14 cellular contexts compared by ENCODE assay signal in the genomic region with DNA sequence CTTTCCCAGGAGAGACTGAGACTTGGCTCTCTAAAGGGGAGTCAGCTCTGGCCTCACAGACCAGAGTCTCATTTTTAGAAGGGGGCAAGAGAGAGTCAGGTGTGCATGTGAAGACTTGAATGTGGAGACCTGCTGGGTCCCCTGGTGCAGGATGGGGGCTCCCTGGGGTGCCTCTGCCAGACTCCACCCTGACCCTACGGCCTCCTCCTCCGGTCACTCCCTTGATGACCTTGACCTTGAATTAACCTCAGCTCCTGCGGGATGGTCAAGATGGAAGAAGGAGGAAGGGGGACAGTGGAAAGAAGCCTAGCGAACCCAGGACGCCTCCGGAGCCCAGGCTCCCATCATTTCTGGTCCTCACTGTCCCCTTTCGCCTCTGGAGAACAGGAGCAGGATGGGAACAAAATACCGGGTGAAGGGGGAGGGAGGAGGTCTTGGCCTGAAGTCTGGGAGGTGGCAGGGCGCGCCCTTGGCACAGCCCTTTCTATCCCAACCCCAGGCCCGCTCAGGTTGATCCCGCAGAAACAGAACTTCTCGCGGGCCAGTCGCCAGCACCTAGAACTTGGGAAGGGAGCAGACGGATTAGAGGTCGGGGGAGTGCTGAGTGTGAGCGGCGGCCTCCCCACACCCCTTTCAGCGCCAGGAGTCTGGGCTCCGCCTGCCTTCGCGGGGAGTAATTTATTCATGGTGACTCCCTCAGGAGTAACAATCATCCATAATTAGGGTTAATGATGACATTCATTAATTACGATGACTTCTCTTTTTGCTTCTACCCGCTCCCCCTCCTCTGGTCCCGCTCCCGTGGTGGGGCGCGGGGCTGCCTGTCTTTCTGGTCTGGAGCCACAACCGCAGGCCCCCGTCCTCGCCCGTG. TPM values are rescaled to one million over a fixed set of nuclear protein-coding genes. Genes with fewer than 3 reads are reported as not detected.
DNase-seq lines count a peak whose midpoint lies in the region; ATAC-seq, FAIRE-seq and TF ChIP-seq lines count a peak whose summit lies in the region.
"Had no signal": no experiment of that assay in that cellular context is flagged by ENCODE, and none has a peak within 500 bp of the region (broad histone marks: within the 10 kb centered on the region; RNA-seq: fewer than 3 reads in every experiment).

No MANE protein-coding gene starts in this region.

- H3K27me3 Mint-ChIP-seq in CD4-positive, alpha-beta T cell: peaks cover 54% of the 10 kb centered on the region
- H3K27me3 Mint-ChIP-seq in neural progenitor cell (ENCODE audit: insufficient read depth, low read depth): peaks cover 33% of the 10 kb centered on the region

- H2BK12ac ChIP-seq in H1 (ENCODE audit: low read depth, low read length): no peak overlapping the region; the same call in 1 of the 2 replicates

- H2BK120ac ChIP-seq in H1 (replicated peaks; ENCODE audit: low read depth, low read length): no peak overlapping the region

- TF ChIP-seq CTCF in CD4-positive, alpha-beta T cell (IDR thresholded peaks at IDR 0.05): no peak
- no peak for TF ChIP-seq CTCF in H1 (IDR thresholded peaks at IDR 0.05; ENCODE audit: control extremely low read depth in 1 of 3, insufficient read depth in 1 of 3, low read depth in 1 of 3, low read length in 3 of 3)
- TF ChIP-seq CTCF in neural progenitor cell (IDR thresholded peaks at IDR 0.05): no peak
- no peak for TF ChIP-seq CTCF in gastroesophageal sphincter (IDR thresholded peaks at IDR 0.05)

- H2BK15ac ChIP-seq in H1 (ENCODE audit: low read length): no peak overlapping the region

- peaks cover 48% of the 10 kb centered on the region for H3K27me3 ChIP-seq in CD4-positive, alpha-beta T cell (ENCODE audit: control insufficient read depth, insufficient read depth, low read length)
- H3K27me3 ChIP-seq in HAP-1 (ENCODE audit: low read depth): peaks cover 13% of the 10 kb centered on the region
- peaks cover 13 to 32% (median 28%) of the 10 kb centered on the region in 4 experiments for H3K27me3 ChIP-seq in H1 (replicated peaks in 1 of 4; ENCODE audit: control insufficient read depth in 3 of 4, extremely low read depth in 1 of 4, insufficient read depth in 3 of 4, low read length in 3 of 4)
- peaks cover 68% of the 10 kb centered on the region for H3K27me3 ChIP-seq in neural progenitor cell
- H3K27me3 ChIP-seq in gastroesophageal sphincter: peaks cover 62% of the 10 kb centered on the region

- H3K79me2 ChIP-seq in H1 (ENCODE audit: control insufficient read depth in 1 of 2, insufficient read depth in 2 of 2, low read length in 2 of 2) (no peaks in the 10 kb centered on the region), neural progenitor cell (ENCODE audit: low read depth) (no peaks in the 10 kb centered on the region)

- no peak for FAIRE-seq in H1 (lab: Jason Lieb, UNC)
- FAIRE-seq: islet of Langerhans, TTC549 had no signal

- 20% methylated on average over 33 of the region's 33 CpGs; no CpG with 5 or more reads in 1 of the 2 experiments for WGBS in H1 (ENCODE audit: extremely low coverage in 1 of 2, insufficient coverage in 1 of 2, insufficient read length in 1 of 2, insufficient replicate concordance in 2 of 2, low coverage in 1 of 2, low lambda C conversion rate in 2 of 2, missing lambda C conversion rate in 1 of 2), 2 experiments
- WGBS in gastroesophageal sphincter (ENCODE audit: low coverage in 1 of 2), 2 donors: 63% methylated on average over 14 of the region's 33 CpGs; no CpG with 5 or more reads in 1 of the 2 donors

- no peak overlapping the region for H2AK5ac ChIP-seq in H1 (ENCODE audit: low read depth, low read length)

- no peak overlapping the region for H3K56ac ChIP-seq in H1 (replicated peaks; ENCODE audit: insufficient read length, low read depth, low read length)

- TF ChIP-seq RAD21 in H1 (IDR thresholded peaks at IDR 0.05 in 1 of 2, conservative IDR thresholded peaks at IDR 0.05 in 1 of 2; ENCODE audit: low read depth in 2 of 2, low read length in 2 of 2): no peak

- H4K8ac ChIP-seq in H1 (ENCODE audit: extremely low read depth, insufficient read depth, low read length): peak overlapping the region; percentile 35; the same call in 1 of the 2 replicates

- H4K20me1 ChIP-seq in H1 (replicated peaks in 1 of 2; ENCODE audit: control insufficient read depth in 1 of 2, insufficient read depth in 2 of 2, low read length in 2 of 2): no peaks in the 10 kb centered on the region
- H4K20me1 ChIP-seq in neural progenitor cell (ENCODE audit: low read depth): peaks cover 10% of the 10 kb centered on the region

- H3K27ac Mint-ChIP-seq in CD4-positive, alpha-beta T cell: no peak overlapping the region
- H3K27ac Mint-ChIP-seq in neural progenitor cell: no peak overlapping the region

- no peaks in the 10 kb centered on the region for H3K9me3 ChIP-seq in CD4-positive, alpha-beta T cell (ENCODE audit: control insufficient read depth, low read length)
- H3K9me3 ChIP-seq in HAP-1: no peaks in the 10 kb centered on the region
- no peaks in the 10 kb centered on the region for H3K9me3 ChIP-seq in H1 (ENCODE audit: insufficient read depth in 2 of 2, low read depth in 1 of 2, low read length in 1 of 2)
- no peaks in the 10 kb centered on the region for H3K9me3 ChIP-seq in neural progenitor cell (ENCODE audit: low read depth)
- no peaks in the 10 kb centered on the region for H3K9me3 ChIP-seq in gastroesophageal sphincter
- H3K9me3 ChIP-seq: body of pancreas had no signal

- no peaks in the 10 kb centered on the region for H3K36me3 Mint-ChIP-seq in CD4-positive, alpha-beta T cell (ENCODE audit: low read depth)
- no peaks in the 10 kb centered on the region for H3K36me3 Mint-ChIP-seq in neural progenitor cell

- H3K9me3 Mint-ChIP-seq in CD4-positive, alpha-beta T cell: no peaks in the 10 kb centered on the region
- no peaks in the 10 kb centered on the region for H3K9me3 Mint-ChIP-seq in neural progenitor cell

- H3K79me1 ChIP-seq in H1 (ENCODE audit: low read depth, low read length): no peaks in the 10 kb centered on the region

- H3K4me3 ChIP-seq in HAP-1: peak overlapping the region; percentile 50
- peak overlapping the region; percentile 31 to 73 (median 62) for H3K4me3 ChIP-seq in H1 (ENCODE audit: extremely low read depth in 1 of 4, insufficient read depth in 2 of 4, low read depth in 3 of 4, low read length in 4 of 4)
- H3K4me3 ChIP-seq in neural progenitor cell: peak overlapping the region; percentile 46
- peak overlapping the region in 1 of 2 donors; percentile 54 for H3K4me3 ChIP-seq in gastroesophageal sphincter
- H3K4me3 ChIP-seq: body of pancreas had no signal

- H3K27ac ChIP-seq in CD4-positive, alpha-beta T cell (ENCODE audit: low read depth, low read length): no peak overlapping the region
- H3K27ac ChIP-seq in H1 (ENCODE audit: low read depth, low read length) (no peak overlapping the region), neural progenitor cell (no peak overlapping the region), gastroesophageal sphincter (no peak overlapping the region)
- H3K27ac ChIP-seq: body of pancreas had no signal

- H3K36me3 ChIP-seq in HAP-1 (replicated peaks) (no peaks in the 10 kb centered on the region), H1 (ENCODE audit: control insufficient read depth in 2 of 4, insufficient read depth in 4 of 4, low read length in 3 of 4) (no peaks in the 10 kb centered on the region; a peak in 1 of 8 replicates), neural progenitor cell (no peaks in the 10 kb centered on the region), gastroesophageal sphincter (no peaks in the 10 kb centered on the region)

- no peak for TF ChIP-seq EP300 in H1 (IDR thresholded peaks at IDR 0.05; ENCODE audit: borderline replicate concordance in 1 of 2, low read depth in 2 of 2, low read length in 2 of 2)
- TF ChIP-seq EP300 in gastroesophageal sphincter (IDR thresholded peaks at IDR 0.05): no peak

- H3K4me3 Mint-ChIP-seq in CD4-positive, alpha-beta T cell: peak overlapping the region; percentile 56
- H3K4me3 Mint-ChIP-seq in neural progenitor cell: peak overlapping the region; percentile 77

- intact Hi-C loops in CD4-positive, alpha-beta T cell (cut with DNase I, micrococcal nuclease): no loop called here

- H3K4me1 Mint-ChIP-seq in CD4-positive, alpha-beta T cell (ENCODE audit: low read depth): peaks cover 5% of the 10 kb centered on the region
- H3K4me1 Mint-ChIP-seq in neural progenitor cell: peaks cover 12% of the 10 kb centered on the region

- no peak overlapping the region for H3K23ac ChIP-seq in H1 (ENCODE audit: insufficient read length)

- no peak overlapping the region for H3K18ac ChIP-seq in H1 (ENCODE audit: extremely low read depth, low read length)

- H4K91ac ChIP-seq in H1 (replicated peaks; ENCODE audit: insufficient read length, low read length): no peak overlapping the region

- no peak overlapping the region for H3K14ac ChIP-seq in H1 (ENCODE audit: insufficient read length)

- peak overlapping the region; percentile 72 to 94 for H3K4me2 ChIP-seq in H1 (ENCODE audit: insufficient read depth in 1 of 2, low read depth in 2 of 2, low read length in 2 of 2)
- peak overlapping the region; percentile 70 for H3K4me2 ChIP-seq in neural progenitor cell

- in situ Hi-C loops in HAP-1 (cut with MboI; ENCODE audit: low sequenced_read_pairs): no loop called here

- POLR2A ChIA-PET in CD4-positive, alpha-beta T cell (lab: Charles Lee): no interaction called here
- POLR2A ChIA-PET in H1 (lab: Charles Lee; ENCODE audit: partially characterized antibody): interaction anchor here (1.0 to 7.8 kb wide), 5 partner anchors 8 to 47 kb away, joined by 3 to 92 read pairs (median 6); partner anchors contain the start of gene RPL19

- ATAC-seq in CD4-positive, alpha-beta T cell (ENCODE audit: poor library complexity): no peak
- no peak for ATAC-seq in gastroesophageal sphincter
- ATAC-seq in GM19035 (IDR thresholded peaks at IDR 0.05; ENCODE audit: unreplicated experiment): no peak
- ATAC-seq: body of pancreas had no signal

- no peak overlapping the region for H3K4ac ChIP-seq in H1 (replicated peaks; ENCODE audit: insufficient read length, low read depth, low read length)

- H3F3A ChIP-seq in neural progenitor cell (ENCODE audit: low read depth): peaks cover 12% of the 10 kb centered on the region

- no peak overlapping the region for H2BK20ac ChIP-seq in H1 (ENCODE audit: low read length)

- no peak overlapping the region for H4K5ac ChIP-seq in H1 (ENCODE audit: insufficient read length, low read depth, low read length)

- H3K9ac ChIP-seq in H1 (replicated peaks in 1 of 4; ENCODE audit: extremely low read depth in 1 of 4, low read depth in 3 of 4, low read length in 3 of 4) (no peak overlapping the region), neural progenitor cell (no peak overlapping the region)

- H2BK5ac ChIP-seq in H1 (ENCODE audit: low read depth, low read length): no peak overlapping the region

- DNase-seq in CD4-positive, alpha-beta T cell: no peak
- DNase-seq in HAP-1 (ENCODE audit: low spot score in 2 of 2) (no peak), H1 (ENCODE audit: low read depth in 1 of 2, low spot score in 2 of 2) (peak in 1 of 2 experiments; percentile 62), neural progenitor cell (ENCODE audit: low spot score) (no peak), NCI-H2196 (lab: John Stamatoyannopoulos, UW; ENCODE audit: unreplicated experiment) (no peak)
- DNase-seq in stimulated activated CD4-positive, alpha-beta T cell treated with anti-CD3 and anti-CD28 coated beads, Interleukin-4, amount 100 ng/mL, for 4 hours: no peak
- DNase-seq: body of pancreas, MM.1S, NCI-H510A, Right ventricle myocardium superior had no signal

- CTCF ChIA-PET in CD4-positive, alpha-beta T cell (lab: Charles Lee): interaction anchor here (1.3 to 1.4 kb wide), 3 partner anchors 8 to 21 kb away, joined by 3 to 5 read pairs (median 4); no protein-coding TSS in a partner anchor
- CTCF ChIA-PET in H1 (lab: Charles Lee; ENCODE audit: partially characterized antibody): interaction anchor here (0.8 to 24.1 kb wide), 5 partner anchors 11 to 30 kb away, joined by 3 to 982 read pairs (median 10); partner anchors contain the start of gene RPL19

- TF ChIP-seq POLR2A in H1 (IDR thresholded peaks at IDR 0.05; ENCODE audit: control extremely low read depth in 1 of 2, low read depth in 2 of 2, low read length in 2 of 2) (no peak), gastroesophageal sphincter (IDR thresholded peaks at IDR 0.05) (no peak)

- H3K23me2 ChIP-seq in H1 (ENCODE audit: low read depth, low read length): peaks cover 8% of the 10 kb centered on the region; the same call in 1 of the 2 replicates

- H2AFZ ChIP-seq in H1 (ENCODE audit: low read length) (no peak overlapping the region), neural progenitor cell (replicated peaks) (no peak overlapping the region)

- H3K4me1 ChIP-seq in HAP-1 (peaks cover 5% of the 10 kb centered on the region), H1 (replicated peaks in 1 of 4; ENCODE audit: control insufficient read depth in 3 of 4, insufficient read depth in 4 of 4, low read length in 3 of 4) (peaks cover 0 to 16% (median 7%) of the 10 kb centered on the region in 4 experiments; a peak in 5 of 7 replicates), neural progenitor cell (peaks cover 12% of the 10 kb centered on the region), gastroesophageal sphincter (peaks cover 0 to 23% (median 18%) of the 10 kb centered on the region in 3 donors)

RNA-seq across cellular contexts. Expression of gene STAC2, which starts 1.6 kb away (rescaled TPM):
- total RNA-seq in CD4-positive, alpha-beta T cell: not detected
- 5.4 and 6.0 TPM in 2 replicates for total RNA-seq in H1 (2021; fragmentation: NEBNext Ultra II Directional; extraction: Animal tissue kit (Norgen Biotek cat#: 25700))
- polyA plus RNA-seq in H1 (2011; rRNA removed): 1.5 and 2.5 TPM in 2 replicates
- 1.7 TPM for polyA plus RNA-seq in H1 (2011; cell fraction: cytosol; rRNA removed)
- 3.9 TPM for polyA plus RNA-seq in H1 (2011; cell fraction: nucleus; rRNA removed)
- 4.2 to 6.3 TPM (median 5.2 TPM) in 4 replicates for polyA plus RNA-seq in H1 (2012, experiment 1 of 2)
- polyA plus RNA-seq in H1 (2012, experiment 2 of 2): 5.2 TPM
- 4.3 TPM for polyA plus RNA-seq in H1 (2013, experiment 1 of 2)
- 4.7 TPM for polyA plus RNA-seq in H1 (2013, experiment 2 of 2)
- polyA minus RNA-seq in H1 (2011; rRNA and poly(A)+ RNA removed): 1.2 and 1.7 TPM in 2 replicates
- polyA minus RNA-seq in H1 (2011; cell fraction: cytosol; rRNA and poly(A)+ RNA removed): 1.5 TPM
- polyA minus RNA-seq in H1 (2011; cell fraction: nucleus; rRNA and poly(A)+ RNA removed): 1.1 TPM
- total RNA-seq in neural progenitor cell (ENCODE audit: low replicate concordance) (0.13 and 0.62 TPM in 2 replicates), gastroesophageal sphincter (under 1 TPM in 2 of 4 donors, not detected in 2; 0.13 to 0.57 TPM)
- total RNA-seq: body of pancreas had no signal

RNA-seq across cellular contexts. Expression of gene RPL19, which starts 24.1 kb away (rescaled TPM):
- 1,000 to 10,000 TPM; 3,527 to 3,670 TPM for total RNA-seq in CD4-positive, alpha-beta T cell
- total RNA-seq in H1 (2021; fragmentation: NEBNext Ultra II Directional; extraction: Animal tissue kit (Norgen Biotek cat#: 25700)): 2,182 and 2,219 TPM in 2 replicates
- polyA plus RNA-seq in H1 (2011; rRNA removed): 1,992 and 2,108 TPM in 2 replicates
- polyA plus RNA-seq in H1 (2011; cell fraction: cytosol; rRNA removed): 3,481 TPM
- 2,043 TPM for polyA plus RNA-seq in H1 (2011; cell fraction: nucleus; rRNA removed)
- polyA plus RNA-seq in H1 (2012, experiment 1 of 2): 1,394 to 2,903 TPM (median 2,742 TPM) in 4 replicates
- polyA plus RNA-seq in H1 (2012, experiment 2 of 2): 1,232 TPM
- 2,492 TPM for polyA plus RNA-seq in H1 (2013, experiment 1 of 2)
- 2,408 TPM for polyA plus RNA-seq in H1 (2013, experiment 2 of 2)
- polyA minus RNA-seq in H1 (2011; rRNA and poly(A)+ RNA removed): 605 and 718 TPM in 2 replicates
- 697 TPM for polyA minus RNA-seq in H1 (2011; cell fraction: cytosol; rRNA and poly(A)+ RNA removed)
- polyA minus RNA-seq in H1 (2011; cell fraction: nucleus; rRNA and poly(A)+ RNA removed): 464 TPM
- total RNA-seq in neural progenitor cell (ENCODE audit: low replicate concordance) (2,635 and 2,751 TPM in 2 replicates), gastroesophageal sphincter (1,000 to 10,000 TPM; 1,562 to 3,160 (median 2,477) TPM)

RNA-seq across cellular contexts. Expression of gene CACNB1, which starts 26.7 kb away (rescaled TPM):
- total RNA-seq in CD4-positive, alpha-beta T cell: 10 to 100 TPM; 14.9 to 15.5 TPM
- 15.1 and 17.8 TPM in 2 replicates for total RNA-seq in H1 (2021; fragmentation: NEBNext Ultra II Directional; extraction: Animal tissue kit (Norgen Biotek cat#: 25700))
- 7.2 and 10.6 TPM in 2 replicates for polyA plus RNA-seq in H1 (2011; rRNA removed)
- polyA plus RNA-seq in H1 (2011; cell fraction: cytosol; rRNA removed): 7.7 TPM
- 43.5 TPM for polyA plus RNA-seq in H1 (2011; cell fraction: nucleus; rRNA removed)
- 11.9 to 16.4 TPM (median 14.1 TPM) in 4 replicates for polyA plus RNA-seq in H1 (2012, experiment 1 of 2)
- polyA plus RNA-seq in H1 (2012, experiment 2 of 2): 12.9 TPM
- 7.2 TPM for polyA plus RNA-seq in H1 (2013, experiment 1 of 2)
- 7.1 TPM for polyA plus RNA-seq in H1 (2013, experiment 2 of 2)
- 15.8 and 25.4 TPM in 2 replicates for polyA minus RNA-seq in H1 (2011; rRNA and poly(A)+ RNA removed)
- 8.0 TPM for polyA minus RNA-seq in H1 (2011; cell fraction: cytosol; rRNA and poly(A)+ RNA removed)
- 18.6 TPM for polyA minus RNA-seq in H1 (2011; cell fraction: nucleus; rRNA and poly(A)+ RNA removed)
- total RNA-seq in neural progenitor cell (ENCODE audit: low replicate concordance): 6.3 and 16.5 TPM in 2 replicates
- total RNA-seq in gastroesophageal sphincter: 1 to 10 TPM; 3.6 to 7.9 (median 5.9) TPM

RNA-seq across cellular contexts. Expression of gene ARL5C, which starts 58.2 kb away (rescaled TPM):
- total RNA-seq in CD4-positive, alpha-beta T cell: not detected
- total RNA-seq in H1 (2021; fragmentation: NEBNext Ultra II Directional; extraction: Animal tissue kit (Norgen Biotek cat#: 25700)): not detected in 2 replicates
- polyA plus RNA-seq in H1 (2011; rRNA removed): not detected in 2 replicates
- polyA plus RNA-seq in H1 (2011; cell fraction: cytosol; rRNA removed): not detected
- not detected for polyA plus RNA-seq in H1 (2011; cell fraction: nucleus; rRNA removed)
- polyA plus RNA-seq in H1 (2012, experiment 1 of 2): 0.10 TPM in 1 of 4 replicates, not detected in the others
- not detected for polyA plus RNA-seq in H1 (2012, experiment 2 of 2)
- polyA plus RNA-seq in H1 (2013, experiment 1 of 2): not detected
- polyA plus RNA-seq in H1 (2013, experiment 2 of 2): not detected
- 0.06 TPM in 1 of 2 replicates, not detected in the other for polyA minus RNA-seq in H1 (2011; rRNA and poly(A)+ RNA removed)
- not detected for polyA minus RNA-seq in H1 (2011; cell fraction: cytosol; rRNA and poly(A)+ RNA removed)
- not detected for polyA minus RNA-seq in H1 (2011; cell fraction: nucleus; rRNA and poly(A)+ RNA removed)
- not detected in 2 replicates for total RNA-seq in neural progenitor cell (ENCODE audit: low replicate concordance)
- total RNA-seq in gastroesophageal sphincter: not detected
- total RNA-seq: Right ventricle myocardium superior had no signal
